2 cellular contexts compared by ENCODE assay signal in the genomic region with DNA sequence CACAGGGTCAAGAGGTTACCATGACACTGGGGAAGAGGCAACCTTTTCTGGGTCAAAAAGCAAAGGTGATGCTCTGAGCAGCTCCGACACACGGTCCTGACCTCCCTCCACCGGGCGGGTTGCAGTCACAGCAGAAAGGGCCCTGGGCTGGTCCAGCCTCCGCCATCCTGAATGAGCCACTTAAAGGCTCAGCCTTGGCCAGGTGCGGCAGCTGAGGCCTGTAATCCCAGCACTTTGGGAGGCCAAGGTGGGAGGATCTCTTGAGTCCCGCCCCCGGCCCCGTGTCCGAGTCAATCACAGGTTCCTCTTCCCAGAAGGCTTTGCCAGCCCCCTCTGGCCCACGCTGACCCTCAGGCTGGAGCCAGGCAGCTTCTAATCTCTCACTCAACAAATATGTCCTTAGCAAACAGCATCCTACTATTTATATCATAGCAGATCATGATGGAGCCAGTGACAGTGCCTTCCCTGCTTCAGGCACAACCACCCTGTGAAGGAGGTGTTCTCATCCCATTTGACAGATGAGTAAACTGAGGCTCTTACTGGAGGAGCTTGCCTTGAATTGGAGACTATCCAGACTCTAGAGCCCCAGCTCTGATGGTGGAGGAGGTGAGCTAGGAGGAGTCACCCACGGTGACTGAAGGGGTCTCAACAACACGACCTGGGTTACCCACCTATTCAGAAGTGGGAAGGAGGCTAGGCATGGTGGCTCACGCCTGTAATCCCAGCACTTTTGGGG.
TF ChIP-seq lines count a peak whose summit lies in the region.

No MANE protein-coding gene starts in this region.

TF ChIP-seq in IMR-90, 13 proteins besides CTCF, POLR2A, EP300 and RAD21:
- no peak for TF ChIP-seq MAFK (IDR thresholded peaks at IDR 0.05; ENCODE audit: low read depth, low read length)
- no peak for TF ChIP-seq FOS (IDR thresholded peaks at IDR 0.05; ENCODE audit: low read depth, low read length)
- TF ChIP-seq CHD1 (IDR thresholded peaks at IDR 0.05; ENCODE audit: low read depth, low read length), result no peak
- no peak for TF ChIP-seq SMC3 (IDR thresholded peaks at IDR 0.05; ENCODE audit: low read depth, low read length)
- TF ChIP-seq, protein P1, sequence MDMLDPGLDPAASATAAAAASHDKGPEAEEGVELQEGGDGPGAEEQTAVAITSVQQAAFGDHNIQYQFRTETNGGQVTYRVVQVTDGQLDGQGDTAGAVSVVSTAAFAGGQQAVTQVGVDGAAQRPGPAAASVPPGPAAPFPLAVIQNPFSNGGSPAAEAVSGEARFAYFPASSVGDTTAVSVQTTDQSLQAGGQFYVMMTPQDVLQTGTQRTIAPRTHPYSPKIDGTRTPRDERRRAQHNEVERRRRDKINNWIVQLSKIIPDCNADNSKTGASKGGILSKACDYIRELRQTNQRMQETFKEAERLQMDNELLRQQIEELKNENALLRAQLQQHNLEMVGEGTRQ (IDR thresholded peaks at IDR 0.05; ENCODE audit: low read depth, low read length), result no peak
- TF ChIP-seq, protein P2, sequence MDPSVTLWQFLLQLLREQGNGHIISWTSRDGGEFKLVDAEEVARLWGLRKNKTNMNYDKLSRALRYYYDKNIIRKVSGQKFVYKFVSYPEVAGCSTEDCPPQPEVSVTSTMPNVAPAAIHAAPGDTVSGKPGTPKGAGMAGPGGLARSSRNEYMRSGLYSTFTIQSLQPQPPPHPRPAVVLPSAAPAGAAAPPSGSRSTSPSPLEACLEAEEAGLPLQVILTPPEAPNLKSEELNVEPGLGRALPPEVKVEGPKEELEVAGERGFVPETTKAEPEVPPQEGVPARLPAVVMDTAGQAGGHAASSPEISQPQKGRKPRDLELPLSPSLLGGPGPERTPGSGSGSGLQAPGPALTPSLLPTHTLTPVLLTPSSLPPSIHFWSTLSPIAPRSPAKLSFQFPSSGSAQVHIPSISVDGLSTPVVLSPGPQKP (IDR thresholded peaks at IDR 0.05; ENCODE audit: borderline replicate concordance, low read depth, low read length), result no peak

TF ChIP-seq in H1, 55 proteins besides CTCF, POLR2A, EP300 and RAD21:
- TF ChIP-seq SP1 (IDR thresholded peaks at IDR 0.05; ENCODE audit: low read depth, low read length) (no peak), CEBPB (IDR thresholded peaks at IDR 0.05; ENCODE audit: low read depth, low read length) (no peak), ASH2L (IDR thresholded peaks at IDR 0.05; ENCODE audit: low read length) (no peak), SIRT6 (IDR thresholded peaks at IDR 0.05; ENCODE audit: low read length) (no peak), POU5F1 (IDR thresholded peaks at IDR 0.05; ENCODE audit: low read depth, low read length) (no peak), CBX8 (IDR thresholded peaks at IDR 0.05; ENCODE audit: borderline replicate concordance, low read depth, low read length) (no peak)
- TF ChIP-seq, protein P3, sequence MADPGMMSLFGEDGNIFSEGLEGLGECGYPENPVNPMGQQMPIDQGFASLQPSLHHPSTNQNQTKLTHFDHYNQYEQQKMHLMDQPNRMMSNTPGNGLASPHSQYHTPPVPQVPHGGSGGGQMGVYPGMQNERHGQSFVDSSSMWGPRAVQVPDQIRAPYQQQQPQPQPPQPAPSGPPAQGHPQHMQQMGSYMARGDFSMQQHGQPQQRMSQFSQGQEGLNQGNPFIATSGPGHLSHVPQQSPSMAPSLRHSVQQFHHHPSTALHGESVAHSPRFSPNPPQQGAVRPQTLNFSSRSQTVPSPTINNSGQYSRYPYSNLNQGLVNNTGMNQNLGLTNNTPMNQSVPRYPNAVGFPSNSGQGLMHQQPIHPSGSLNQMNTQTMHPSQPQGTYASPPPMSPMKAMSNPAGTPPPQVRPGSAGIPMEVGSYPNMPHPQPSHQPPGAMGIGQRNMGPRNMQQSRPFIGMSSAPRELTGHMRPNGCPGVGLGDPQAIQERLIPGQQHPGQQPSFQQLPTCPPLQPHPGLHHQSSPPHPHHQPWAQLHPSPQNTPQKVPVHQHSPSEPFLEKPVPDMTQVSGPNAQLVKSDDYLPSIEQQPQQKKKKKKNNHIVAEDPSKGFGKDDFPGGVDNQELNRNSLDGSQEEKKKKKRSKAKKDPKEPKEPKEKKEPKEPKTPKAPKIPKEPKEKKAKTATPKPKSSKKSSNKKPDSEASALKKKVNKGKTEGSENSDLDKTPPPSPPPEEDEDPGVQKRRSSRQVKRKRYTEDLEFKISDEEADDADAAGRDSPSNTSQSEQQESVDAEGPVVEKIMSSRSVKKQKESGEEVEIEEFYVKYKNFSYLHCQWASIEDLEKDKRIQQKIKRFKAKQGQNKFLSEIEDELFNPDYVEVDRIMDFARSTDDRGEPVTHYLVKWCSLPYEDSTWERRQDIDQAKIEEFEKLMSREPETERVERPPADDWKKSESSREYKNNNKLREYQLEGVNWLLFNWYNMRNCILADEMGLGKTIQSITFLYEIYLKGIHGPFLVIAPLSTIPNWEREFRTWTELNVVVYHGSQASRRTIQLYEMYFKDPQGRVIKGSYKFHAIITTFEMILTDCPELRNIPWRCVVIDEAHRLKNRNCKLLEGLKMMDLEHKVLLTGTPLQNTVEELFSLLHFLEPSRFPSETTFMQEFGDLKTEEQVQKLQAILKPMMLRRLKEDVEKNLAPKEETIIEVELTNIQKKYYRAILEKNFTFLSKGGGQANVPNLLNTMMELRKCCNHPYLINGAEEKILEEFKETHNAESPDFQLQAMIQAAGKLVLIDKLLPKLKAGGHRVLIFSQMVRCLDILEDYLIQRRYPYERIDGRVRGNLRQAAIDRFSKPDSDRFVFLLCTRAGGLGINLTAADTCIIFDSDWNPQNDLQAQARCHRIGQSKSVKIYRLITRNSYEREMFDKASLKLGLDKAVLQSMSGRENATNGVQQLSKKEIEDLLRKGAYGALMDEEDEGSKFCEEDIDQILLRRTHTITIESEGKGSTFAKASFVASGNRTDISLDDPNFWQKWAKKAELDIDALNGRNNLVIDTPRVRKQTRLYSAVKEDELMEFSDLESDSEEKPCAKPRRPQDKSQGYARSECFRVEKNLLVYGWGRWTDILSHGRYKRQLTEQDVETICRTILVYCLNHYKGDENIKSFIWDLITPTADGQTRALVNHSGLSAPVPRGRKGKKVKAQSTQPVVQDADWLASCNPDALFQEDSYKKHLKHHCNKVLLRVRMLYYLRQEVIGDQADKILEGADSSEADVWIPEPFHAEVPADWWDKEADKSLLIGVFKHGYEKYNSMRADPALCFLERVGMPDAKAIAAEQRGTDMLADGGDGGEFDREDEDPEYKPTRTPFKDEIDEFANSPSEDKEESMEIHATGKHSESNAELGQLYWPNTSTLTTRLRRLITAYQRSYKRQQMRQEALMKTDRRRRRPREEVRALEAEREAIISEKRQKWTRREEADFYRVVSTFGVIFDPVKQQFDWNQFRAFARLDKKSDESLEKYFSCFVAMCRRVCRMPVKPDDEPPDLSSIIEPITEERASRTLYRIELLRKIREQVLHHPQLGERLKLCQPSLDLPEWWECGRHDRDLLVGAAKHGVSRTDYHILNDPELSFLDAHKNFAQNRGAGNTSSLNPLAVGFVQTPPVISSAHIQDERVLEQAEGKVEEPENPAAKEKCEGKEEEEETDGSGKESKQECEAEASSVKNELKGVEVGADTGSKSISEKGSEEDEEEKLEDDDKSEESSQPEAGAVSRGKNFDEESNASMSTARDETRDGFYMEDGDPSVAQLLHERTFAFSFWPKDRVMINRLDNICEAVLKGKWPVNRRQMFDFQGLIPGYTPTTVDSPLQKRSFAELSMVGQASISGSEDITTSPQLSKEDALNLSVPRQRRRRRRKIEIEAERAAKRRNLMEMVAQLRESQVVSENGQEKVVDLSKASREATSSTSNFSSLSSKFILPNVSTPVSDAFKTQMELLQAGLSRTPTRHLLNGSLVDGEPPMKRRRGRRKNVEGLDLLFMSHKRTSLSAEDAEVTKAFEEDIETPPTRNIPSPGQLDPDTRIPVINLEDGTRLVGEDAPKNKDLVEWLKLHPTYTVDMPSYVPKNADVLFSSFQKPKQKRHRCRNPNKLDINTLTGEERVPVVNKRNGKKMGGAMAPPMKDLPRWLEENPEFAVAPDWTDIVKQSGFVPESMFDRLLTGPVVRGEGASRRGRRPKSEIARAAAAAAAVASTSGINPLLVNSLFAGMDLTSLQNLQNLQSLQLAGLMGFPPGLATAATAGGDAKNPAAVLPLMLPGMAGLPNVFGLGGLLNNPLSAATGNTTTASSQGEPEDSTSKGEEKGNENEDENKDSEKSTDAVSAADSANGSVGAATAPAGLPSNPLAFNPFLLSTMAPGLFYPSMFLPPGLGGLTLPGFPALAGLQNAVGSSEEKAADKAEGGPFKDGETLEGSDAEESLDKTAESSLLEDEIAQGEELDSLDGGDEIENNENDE (IDR thresholded peaks at IDR 0.05; ENCODE audit: insufficient replicate concordance, low read length), result no peak
- TF ChIP-seq, protein P4, sequence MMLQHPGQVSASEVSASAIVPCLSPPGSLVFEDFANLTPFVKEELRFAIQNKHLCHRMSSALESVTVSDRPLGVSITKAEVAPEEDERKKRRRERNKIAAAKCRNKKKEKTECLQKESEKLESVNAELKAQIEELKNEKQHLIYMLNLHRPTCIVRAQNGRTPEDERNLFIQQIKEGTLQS (IDR thresholded peaks at IDR 0.05; ENCODE audit: insufficient read depth, low read depth, low read length), result no peak
